ENCODE assay signal across 10 cellular contexts in genomic region chr20:44247676-44248419, GRCh38. TPM values are rescaled to one million over a fixed set of nuclear protein-coding genes. Genes with fewer than 3 reads are reported as not detected.
DNase-seq lines count a peak whose midpoint lies in the region; ATAC-seq, FAIRE-seq and TF ChIP-seq lines count a peak whose summit lies in the region.
"Had no signal": no experiment of that assay in that cellular context is flagged by ENCODE, and none has a peak within 500 bp of the region (broad histone marks: within the 10 kb centered on the region; RNA-seq: fewer than 3 reads in every experiment).

No MANE protein-coding gene starts in this region.

- FAIRE-seq in astrocyte (lab: Jason Lieb, UNC): no peak

- H3K27ac Mint-ChIP-seq in astrocyte (ENCODE audit: unreplicated experiment): no peak overlapping the region
- H3K27ac Mint-ChIP-seq: IgD-negative memory B cell had no signal

- H3K9me3 Mint-ChIP-seq in astrocyte (ENCODE audit: unreplicated experiment): no peaks in the 10 kb centered on the region

- peak overlapping the region; percentile 40 for H3K4me3 Mint-ChIP-seq in astrocyte (ENCODE audit: unreplicated experiment)
- H3K4me3 Mint-ChIP-seq: IgD-negative memory B cell had no signal

- H3K27me3 ChIP-seq in Karpas-422 (ENCODE audit: low read length) (no peaks in the 10 kb centered on the region), astrocyte (ENCODE audit: insufficient read depth, low read length) (peaks cover 22% of the 10 kb centered on the region), thoracic aorta (replicated peaks; ENCODE audit: insufficient read depth) (no peaks in the 10 kb centered on the region), gastrocnemius medialis (peaks cover 14 to 31% (median 26%) of the 10 kb centered on the region in 3 donors)

- ATAC-seq in thoracic aorta (ENCODE audit: insufficient number of reproducible peaks, low FRiP score, low read depth) (no peak), gastrocnemius medialis (no peak)

- H4K20me1 ChIP-seq in Karpas-422 (ENCODE audit: insufficient read depth, low read depth, low read length) (0 out of 2 replicates have a peak, but pooled peaks cover 3% of the 10 kb centered on the region), astrocyte (ENCODE audit: insufficient read depth, low read length) (peaks cover 5% of the 10 kb centered on the region)

- H2AFZ ChIP-seq in Karpas-422 (ENCODE audit: low read length): no peak overlapping the region
- H2AFZ ChIP-seq in astrocyte (ENCODE audit: low read depth, low read length): no peak overlapping the region

- H3K79me2 ChIP-seq in Karpas-422 (ENCODE audit: low read length) (no peaks in the 10 kb centered on the region), astrocyte (ENCODE audit: insufficient read depth, low read length) (no peaks in the 10 kb centered on the region)

- H3K4me2 ChIP-seq in Karpas-422 (ENCODE audit: low read depth, low read length, poor library complexity, severe bottlenecking) (no peak overlapping the region), astrocyte (ENCODE audit: low read length) (no peak overlapping the region)

- H3K9me3 ChIP-seq in Karpas-422 (ENCODE audit: low read length): no peaks in the 10 kb centered on the region
- H3K9me3 ChIP-seq in astrocyte (ENCODE audit: insufficient read depth, low read depth, low read length): no peaks in the 10 kb centered on the region
- no peaks in the 10 kb centered on the region for H3K9me3 ChIP-seq in thoracic aorta
- H3K9me3 ChIP-seq in gastrocnemius medialis: no peaks in the 10 kb centered on the region

- in situ Hi-C loops in gastrocnemius medialis (cut with MboI; ENCODE audit: low sequenced_read_pairs in 4 of 4): no loop called here

- H3K27ac ChIP-seq in Karpas-422 (ENCODE audit: low read length): no peak overlapping the region
- H3K27ac ChIP-seq in astrocyte (ENCODE audit: low read depth, low read length): no peak overlapping the region
- H3K27ac ChIP-seq in thoracic aorta: no peak overlapping the region
- H3K27ac ChIP-seq in gastrocnemius medialis: no peak overlapping the region

- intact Hi-C loops in gastrocnemius medialis (cut with DNase I; ENCODE audit: low total_unique reads): no loop called here

- peak; percentile 44 for TF ChIP-seq CTCF in astrocyte (IDR thresholded peaks at IDR 0.05; ENCODE audit: insufficient read depth, low read depth, low read length)
- no peak for TF ChIP-seq CTCF in thoracic aorta (IDR thresholded peaks at IDR 0.05)
- TF ChIP-seq CTCF in gastrocnemius medialis (IDR thresholded peaks at IDR 0.05 in 4 of 5, conservative IDR thresholded peaks at IDR 0.05 in 1 of 5): peak in 1 of 5 experiments; percentile 23

- H3K4me1 ChIP-seq in Karpas-422 (ENCODE audit: low read length): no peaks in the 10 kb centered on the region
- no peaks in the 10 kb centered on the region for H3K4me1 ChIP-seq in astrocyte (ENCODE audit: insufficient read depth, low read length)
- H3K4me1 ChIP-seq in thoracic aorta (ENCODE audit: control insufficient read depth in 1 of 2, low read depth in 2 of 2): peaks cover 8 to 14% of the 10 kb centered on the region in 2 donors
- H3K4me1 ChIP-seq in gastrocnemius medialis: peaks cover 0 to 4% of the 10 kb centered on the region in 2 donors

- peak; percentile 72 for DNase-seq in ELF-1 (ENCODE audit: low read depth, low spot score)
- DNase-seq in Karpas-422: peak; percentile 78
- peak; percentile 5 for DNase-seq in astrocyte (ENCODE audit: low read depth)
- peak; percentile 25 for DNase-seq in iris pigment epithelial cell (ENCODE audit: low read depth)
- DNase-seq in thoracic aorta (ENCODE audit: low spot score): no peak
- DNase-seq in gastrocnemius medialis: no peak
- DNase-seq in hippocampal formation (lab: John Stamatoyannopoulos, UW): no peak
- DNase-seq in NK-92 treated with Interleukin-12 subunit alpha and Interleukin-12 subunit beta, amount 100 ng/mL, for 24 hours (lab: John Stamatoyannopoulos, UW): no peak

- no peak overlapping the region for H3K4me3 ChIP-seq in Karpas-422 (ENCODE audit: low read length)
- no peak overlapping the region for H3K4me3 ChIP-seq in astrocyte (ENCODE audit: insufficient read depth, low read depth, low read length)
- H3K4me3 ChIP-seq in thoracic aorta: peak overlapping the region; percentile 63
- H3K4me3 ChIP-seq in gastrocnemius medialis: no peak overlapping the region

- no peaks in the 10 kb centered on the region for H3K36me3 ChIP-seq in Karpas-422 (ENCODE audit: insufficient read depth, low read length)
- H3K36me3 ChIP-seq in astrocyte (ENCODE audit: insufficient read depth, low read length): no peaks in the 10 kb centered on the region
- no peaks in the 10 kb centered on the region for H3K36me3 ChIP-seq in thoracic aorta
- H3K36me3 ChIP-seq in gastrocnemius medialis: no peaks in the 10 kb centered on the region

- TF ChIP-seq POLR2A in gastrocnemius medialis (IDR thresholded peaks at IDR 0.05): no peak

- H3K9ac ChIP-seq in Karpas-422 (ENCODE audit: low read length) (no peak overlapping the region), astrocyte (ENCODE audit: low read length) (no peak overlapping the region)

- peaks cover 42% of the 10 kb centered on the region for H3K27me3 Mint-ChIP-seq in astrocyte (ENCODE audit: low read depth, unreplicated experiment)

- no peaks in the 10 kb centered on the region for H3K9me2 ChIP-seq in Karpas-422 (replicated peaks; ENCODE audit: insufficient read depth, low read length)

- H3K4me1 Mint-ChIP-seq in astrocyte (ENCODE audit: low read depth, unreplicated experiment): peaks cover 2% of the 10 kb centered on the region

- no peaks in the 10 kb centered on the region for H3K36me3 Mint-ChIP-seq in astrocyte (ENCODE audit: low read depth, unreplicated experiment)
- H3K36me3 Mint-ChIP-seq: IgD-negative memory B cell had no signal

RNA-seq across cellular contexts. Expression of gene GDAP1L1, which starts 0.7 kb away (rescaled TPM):
- total RNA-seq in Karpas-422 (2014; rRNA removed; shearing (Covaris generic); ENCODE audit: low replicate concordance): 0.89 and 0.97 TPM in 2 replicates
- 0.64 and 0.77 TPM in 2 replicates for total RNA-seq in astrocyte
- total RNA-seq in thoracic aorta: not detected
- not detected for total RNA-seq in gastrocnemius medialis
- total RNA-seq: mononuclear cell had no signal

RNA-seq across cellular contexts. Expression of gene OSER1, which starts 37.3 kb away (rescaled TPM):
- total RNA-seq in Karpas-422 (2014; rRNA removed; shearing (Covaris generic); ENCODE audit: low replicate concordance): 18.8 and 19.6 TPM in 2 replicates
- total RNA-seq in astrocyte (28.9 and 30.9 TPM in 2 replicates), thoracic aorta (10 to 100 TPM; 33.6 to 34.4 TPM), gastrocnemius medialis (100 to 1,000 TPM in 1 of 4 donors, 10 to 100 TPM in 3; 73.0 to 114 (median 94.5) TPM)

Comparison
In these comparisons a context has a peak if more than half of its experiments do, and no peak if none do; other contexts are left out.
1. DNase-seq: peak in ELF-1 (single experiment), Karpas-422 (single experiment), astrocyte (single experiment) and iris pigment epithelial cell (single experiment); none in thoracic aorta (single experiment), gastrocnemius medialis (0 of 2), hippocampal formation (0 of 2) and NK-92 treated with Interleukin-12 subunit alpha and Interleukin-12 subunit beta, amount 100 ng/mL, for 24 hours (single experiment).